In genomic region chr2:96872591-96873349, GRCh38 we compare ENCODE assay signal across 16 cellular contexts. TPM values are rescaled to one million over a fixed set of nuclear protein-coding genes. Genes with fewer than 3 reads are reported as not detected.
DNase-seq lines count a peak whose midpoint lies in the region; ATAC-seq and TF ChIP-seq lines count a peak whose summit lies in the region.
"Had no signal": no experiment of that assay in that cellular context is flagged by ENCODE, and none has a peak within 500 bp of the region (broad histone marks: within the 10 kb centered on the region; RNA-seq: fewer than 3 reads in every experiment).

No MANE protein-coding gene starts in this region.

- H3K4me3 ChIP-seq in left ventricle myocardium inferior (peak overlapping the region; percentile 43), psoas muscle (peak overlapping the region; percentile 22)
- H3K4me3 ChIP-seq: dorsolateral prefrontal cortex, SK-N-MC had no signal

- TF ChIP-seq CTCF in left ventricle myocardium inferior (IDR thresholded peaks at IDR 0.05; ENCODE audit: borderline replicate concordance) (no peak), psoas muscle (IDR thresholded peaks at IDR 0.05) (no peak)

- ATAC-seq in psoas muscle (no peak), HG03280 (IDR thresholded peaks at IDR 0.05; ENCODE audit: unreplicated experiment) (no peak)
- ATAC-seq: stimulated activated naive CD8-positive, alpha-beta T cell treated with anti-CD3 and anti-CD28 coated beads, Interleukin-15, Interleukin-2, amounts not matched to agents 100 U/mL and 50 U/mL, for 24 hours had no signal

- no peaks in the 10 kb centered on the region for H3K9me3 ChIP-seq in left ventricle myocardium inferior (replicated peaks)
- no peaks in the 10 kb centered on the region for H3K9me3 ChIP-seq in psoas muscle

- H3K36me3 ChIP-seq in left ventricle myocardium inferior (no peaks in the 10 kb centered on the region), psoas muscle (ENCODE audit: insufficient read depth in 1 of 2, low read depth in 1 of 2) (no peaks in the 10 kb centered on the region)

- DNase-seq in Daoy (ENCODE audit: low read depth), result peak; percentile 78
- DNase-seq in RPMI7951 (ENCODE audit: low read depth), result peak; percentile 30
- DNase-seq in left ventricle myocardium inferior, result no peak
- DNase-seq in psoas muscle, result no peak
- no peak for DNase-seq in stimulated activated CD4-positive, alpha-beta T cell treated with anti-CD3 and anti-CD28 coated beads, Interleukin-4, amount 100 ng/mL, for 4 hours
- no peak for DNase-seq in hypothalamus (lab: John Stamatoyannopoulos, UW)
- DNase-seq in activated T-cell treated with anti-CD3 and anti-CD28 coated beads, Interleukin-2, amount 50 U/mL, for 1 hour, result no peak
- DNase-seq: activated B cell treated with CpG ODN at 0.5 μM for 24 hours; activated T-cell treated with anti-CD3 and anti-CD28 coated beads for 4 hours; Kasumi-1; NCI-H2029 treated with DMSO at 0.1 percent for 48 hours; stimulated activated naive CD8-positive, alpha-beta T cell treated with anti-CD3 and anti-CD28 coated beads, Interleukin-15, Interleukin-2, amounts not matched to agents 100 U/mL and 50 U/mL, for 24 hours had no signal

- WGBS in psoas muscle, 3 donors, result 78 to 85% (median 81%) methylated on average over 14 of the region's 14 CpGs

- H3K27ac ChIP-seq in left ventricle myocardium inferior (replicated peaks) (peak overlapping the region; percentile 98), psoas muscle (peak overlapping the region; percentile 46)
- H3K27ac ChIP-seq: C4-2B, SK-N-MC had no signal

- H3K4me1 ChIP-seq in left ventricle myocardium inferior (peaks cover 78% of the 10 kb centered on the region), psoas muscle (peaks cover 16% of the 10 kb centered on the region)

- H3K27me3 ChIP-seq in left ventricle myocardium inferior (ENCODE audit: low read depth) (no peaks in the 10 kb centered on the region), psoas muscle (ENCODE audit: insufficient read depth in 3 of 3, low read length in 2 of 3) (no peaks in the 10 kb centered on the region)
- H3K27me3 ChIP-seq: dorsolateral prefrontal cortex had no signal

- intact Hi-C loops in left ventricle myocardium inferior (cut with micrococcal nuclease), result loop anchor here (5.0 kb wide), 1 partner anchor 35 kb away; no protein-coding TSS in a partner anchor
- intact Hi-C loops in psoas muscle (cut with DNase I), result loop anchor here in 1 of 2 donors (5.0 kb wide), 1 partner anchor 40 kb away; no protein-coding TSS in a partner anchor

RNA-seq across cellular contexts. Expression of gene SEMA4C, which starts 2.9 kb away (rescaled TPM):
- total RNA-seq in Daoy (2014; rRNA removed; shearing (Covaris generic)), result 17.3 and 23.5 TPM in 2 replicates
- 30.3 and 41.0 TPM in 2 replicates for total RNA-seq in RPMI7951 (2014; rRNA removed; shearing (Covaris generic))
- 16.6 TPM for total RNA-seq in left ventricle myocardium inferior
- total RNA-seq in psoas muscle, result 10 to 100 TPM in 3 of 4 donors, 1 to 10 TPM in 1; 9.5 to 10.8 (median 10.2) TPM
- 1 to 10 TPM; 4.1 to 8.3 (median 6.0) TPM for polyA plus RNA-seq in psoas muscle

RNA-seq across cellular contexts. Expression of gene ANKRD39, which starts 15.0 kb away (rescaled TPM):
- 11.7 and 24.4 TPM in 2 replicates for total RNA-seq in Daoy (2014; rRNA removed; shearing (Covaris generic))
- total RNA-seq in RPMI7951 (2014; rRNA removed; shearing (Covaris generic)), result 20.7 and 25.8 TPM in 2 replicates
- total RNA-seq in left ventricle myocardium inferior (14.3 TPM), psoas muscle (100 to 1,000 TPM in 1 of 4 donors, 10 to 100 TPM in 3; 53.3 to 101 (median 78.7) TPM)
- 10 to 100 TPM; 19.2 to 34.0 (median 26.2) TPM for polyA plus RNA-seq in psoas muscle

RNA-seq across cellular contexts. Expression of gene ANKRD23, which starts 28.9 kb away (rescaled TPM):
- total RNA-seq in Daoy (2014; rRNA removed; shearing (Covaris generic)), result 2.1 and 6.0 TPM in 2 replicates
- 0.84 and 1.8 TPM in 2 replicates for total RNA-seq in RPMI7951 (2014; rRNA removed; shearing (Covaris generic))
- 14.4 TPM for total RNA-seq in left ventricle myocardium inferior
- 1,000 to 10,000 TPM in 2 of 4 donors, 100 to 1,000 TPM in 2; 788 to 1,374 (median 978) TPM for total RNA-seq in psoas muscle
- 100 to 1,000 TPM; 256 to 608 (median 529) TPM for polyA plus RNA-seq in psoas muscle

RNA-seq across cellular contexts. Expression of gene CNNM3, which starts 56.7 kb away (rescaled TPM):
- 5.1 and 5.5 TPM in 2 replicates for total RNA-seq in Daoy (2014; rRNA removed; shearing (Covaris generic))
- 3.6 and 4.8 TPM in 2 replicates for total RNA-seq in RPMI7951 (2014; rRNA removed; shearing (Covaris generic))
- 11.1 TPM for total RNA-seq in left ventricle myocardium inferior
- 10 to 100 TPM in 3 of 4 donors, 1 to 10 TPM in 1; 7.2 to 12.6 (median 10.9) TPM for total RNA-seq in psoas muscle
- 1 to 10 TPM; 4.2 to 7.7 (median 6.4) TPM for polyA plus RNA-seq in psoas muscle

Comparison
In these comparisons a context has a peak if more than half of its experiments do, and no peak if none do; other contexts are left out.
1. DNase-seq: peak in Daoy (single experiment) and RPMI7951 (single experiment); none in left ventricle myocardium inferior (single experiment), psoas muscle (0 of 2), stimulated activated CD4-positive, alpha-beta T cell treated with anti-CD3 and anti-CD28 coated beads, Interleukin-4, amount 100 ng/mL, for 4 hours (0 of 2), hypothalamus (0 of 51) and activated T-cell treated with anti-CD3 and anti-CD28 coated beads, Interleukin-2, amount 50 U/mL, for 1 hour (single experiment).
2. RNA of gene ANKRD23, which starts 28.9 kb away (total RNA-seq): 788 to 1,374 TPM in psoas muscle; 14.4 TPM in left ventricle myocardium inferior (single experiment), 2.1 to 6.0 TPM in Daoy and 0.84 to 1.8 TPM in RPMI7951; every median in the first group is over 10 times any median in the second.